10 cellular contexts compared by ENCODE assay signal in genomic region chr2:134739879-134740301, GRCh38. TPM values are rescaled to one million over a fixed set of nuclear protein-coding genes. Genes with fewer than 3 reads are reported as not detected.
DNase-seq lines count a peak whose midpoint lies in the region; ATAC-seq and TF ChIP-seq lines count a peak whose summit lies in the region.
"Had no signal": no experiment of that assay in that cellular context is flagged by ENCODE, and none has a peak within 500 bp of the region (broad histone marks: within the 10 kb centered on the region; RNA-seq: fewer than 3 reads in every experiment).

No MANE protein-coding gene starts in this region.

- no peak overlapping the region for H3K4me3 Mint-ChIP-seq in osteocyte (ENCODE audit: unreplicated experiment)

- no peak overlapping the region for H3K27ac ChIP-seq in psoas muscle
- H3K27ac ChIP-seq: 22Rv1, SK-N-MC had no signal

- H3K9me3 ChIP-seq in psoas muscle: no peaks in the 10 kb centered on the region

- no peaks in the 10 kb centered on the region for H3K36me3 ChIP-seq in psoas muscle (ENCODE audit: insufficient read depth in 1 of 2, low read depth in 1 of 2)

- H3K36me3 Mint-ChIP-seq in osteocyte (ENCODE audit: unreplicated experiment): no peaks in the 10 kb centered on the region

- peaks cover 2% of the 10 kb centered on the region for H3K27me3 Mint-ChIP-seq in osteocyte (ENCODE audit: unreplicated experiment)

- H3K4me3 ChIP-seq in psoas muscle: no peak overlapping the region
- H3K4me3 ChIP-seq: SK-N-MC had no signal

- H3K9me3 Mint-ChIP-seq in osteocyte (ENCODE audit: unreplicated experiment): no peaks in the 10 kb centered on the region

- intact Hi-C loops in psoas muscle (cut with DNase I): no loop called here

- H3K27ac Mint-ChIP-seq in osteocyte (ENCODE audit: unreplicated experiment): no peak overlapping the region

- WGBS in psoas muscle, 3 donors: 67 to 74% (median 73%) methylated on average over 6 of the region's 6 CpGs

- no peaks in the 10 kb centered on the region for H3K4me1 Mint-ChIP-seq in osteocyte (ENCODE audit: unreplicated experiment)

- H3K4me1 ChIP-seq in psoas muscle: no peaks in the 10 kb centered on the region

- in situ Hi-C loops in SK-MEL-5 (cut with HindIII; ENCODE audit: low pct_unique_long_range_greater_than_20kb, low sequenced_read_pairs): no loop called here

- no peak for DNase-seq in activated CD4-positive, CD25-positive, alpha-beta regulatory T cell (lab: John Stamatoyannopoulos, UW)
- peak; percentile 23 for DNase-seq in SK-MEL-5 (ENCODE audit: low read depth, low spot score)
- DNase-seq in stromal cell of bone marrow (ENCODE audit: low read depth): peak; percentile 6
- no peak for DNase-seq in osteocyte (ENCODE audit: extremely low spot score, unreplicated experiment)
- no peak for DNase-seq in psoas muscle
- DNase-seq in NCI-H526 treated with DMSO at 0.1 percent for 48 hours (lab: John Stamatoyannopoulos, UW): no peak

- ATAC-seq in activated CD4-positive, CD25-positive, alpha-beta regulatory T cell treated with anti-CD3 and anti-CD28 coated beads, Interleukin-2, amount 50 U/mL, for 24 hours: peak; percentile 70 to 81
- ATAC-seq in HG03060 (IDR thresholded peaks at IDR 0.05; ENCODE audit: low read depth, unreplicated experiment): peak; percentile 95
- ATAC-seq in psoas muscle: no peak

- no peaks in the 10 kb centered on the region for H3K27me3 ChIP-seq in psoas muscle (ENCODE audit: insufficient read depth in 3 of 3, low read length in 2 of 3)

- TF ChIP-seq CTCF in osteocyte (IDR thresholded peaks at IDR 0.05): no peak
- no peak for TF ChIP-seq CTCF in psoas muscle (IDR thresholded peaks at IDR 0.05)

RNA-seq across cellular contexts. Expression of gene TMEM163, which starts 21.1 kb away (rescaled TPM):
- total RNA-seq in SK-MEL-5 (2014; rRNA removed; shearing (Covaris generic)): 0.05 TPM in 1 of 2 replicates, not detected in the other
- 0.12 TPM in 1 of 2 replicates, not detected in the other for polyA plus RNA-seq in SK-MEL-5 (2015; cell fraction: cytosol; rRNA removed)
- 0.22 TPM in 1 of 2 replicates, not detected in the other for polyA plus RNA-seq in SK-MEL-5 (2015; cell fraction: nucleus; rRNA removed)
- not detected in 2 replicates for total RNA-seq in osteocyte
- total RNA-seq in psoas muscle: under 1 TPM in 3 of 4 donors, not detected in 1; 0.24 to 0.34 (median 0.32) TPM
- polyA plus RNA-seq in psoas muscle: under 1 TPM; 0.17 to 0.52 (median 0.19) TPM

Comparison
In these comparisons a context has a peak if more than half of its experiments do, and no peak if none do; other contexts are left out.
1. ATAC-seq: peak in activated CD4-positive, CD25-positive, alpha-beta regulatory T cell treated with anti-CD3 and anti-CD28 coated beads, Interleukin-2, amount 50 U/mL, for 24 hours (2 of 2) and HG03060 (single experiment); none in psoas muscle (0 of 4).
2. DNase-seq: peak in SK-MEL-5 (single experiment) and stromal cell of bone marrow (single experiment); none in activated CD4-positive, CD25-positive, alpha-beta regulatory T cell (0 of 4), osteocyte (single experiment), psoas muscle (0 of 2) and NCI-H526 treated with DMSO at 0.1 percent for 48 hours (single experiment).